ENCODE assay signal across 7 cellular contexts in genomic region chr10:70191906-70192305, GRCh38. TPM values are rescaled to one million over a fixed set of nuclear protein-coding genes. Genes with fewer than 3 reads are reported as not detected.
A peak's percentile ranks its signal among the peaks of the same experiment; 100 is the strongest.
DNase-seq lines count a peak whose midpoint lies in the region; ATAC-seq and TF ChIP-seq lines count a peak whose summit lies in the region.

No MANE protein-coding gene starts in this region.

- POLR2A ChIA-PET in SK-N-SH (lab: Yijun Ruan, JAX): no interaction called here

- TF ChIP-seq CTCF in SK-N-SH (IDR thresholded peaks at IDR 0.05): no peak
- no peak for TF ChIP-seq CTCF in suprapubic skin (IDR thresholded peaks at IDR 0.05)

- peaks cover 10 to 25% of the 10 kb centered on the region in 2 experiments for H3K4me1 ChIP-seq in SK-N-SH (ENCODE audit: control insufficient read depth in 1 of 2, insufficient read depth in 2 of 2, low read depth in 1 of 2, low read length in 1 of 2)
- H3K4me1 ChIP-seq in suprapubic skin: peaks cover 43% of the 10 kb centered on the region

- H4K20me1 ChIP-seq in SK-N-SH (ENCODE audit: insufficient read depth): no peaks in the 10 kb centered on the region

- TF ChIP-seq RAD21 in SK-N-SH (IDR thresholded peaks at IDR 0.05; ENCODE audit: low read length): no peak

- DNase-seq in H4 (ENCODE audit: low spot score) (peak; percentile 40), SK-N-SH (no peak), foreskin melanocyte (peak; percentile 42), suprapubic skin (ENCODE audit: low spot score in 2 of 2) (no peak), retina (no peak), G401 (ENCODE audit: low spot score) (no peak)

- H3K4me3 ChIP-seq in SK-N-SH (ENCODE audit: low read depth in 2 of 2, low read length in 1 of 2) (no peak overlapping the region), suprapubic skin (no peak overlapping the region)

- no peaks in the 10 kb centered on the region for H3K9me3 ChIP-seq in SK-N-SH
- H3K9me3 ChIP-seq in suprapubic skin: no peaks in the 10 kb centered on the region

- H3K27ac ChIP-seq in SK-N-SH (ENCODE audit: low read depth in 2 of 2, low read length in 1 of 2) (peak overlapping the region; percentile 68 to 75), suprapubic skin (peak overlapping the region; percentile 33)

- H3K36me3 ChIP-seq in SK-N-SH (replicated peaks in 1 of 2; ENCODE audit: control insufficient read depth in 1 of 2, insufficient read depth in 2 of 2, low read length in 1 of 2) (no peaks in the 10 kb centered on the region), suprapubic skin (no peaks in the 10 kb centered on the region)

- TF ChIP-seq EP300 in SK-N-SH (IDR thresholded peaks at IDR 0.05; ENCODE audit: borderline replicate concordance in 1 of 2, low read depth in 1 of 2, low read length in 1 of 2) (peak in 1 of 2 experiments; percentile 51; a peak in 1 of 4 replicates), suprapubic skin (IDR thresholded peaks at IDR 0.05) (no peak)

- peaks cover 29% of the 10 kb centered on the region for H3F3A ChIP-seq in SK-N-SH (replicated peaks; ENCODE audit: insufficient read depth)

- TF ChIP-seq POLR2A in suprapubic skin (IDR thresholded peaks at IDR 0.05): no peak

- in situ Hi-C loops in G401 (cut with HindIII; ENCODE audit: low sequenced_read_pairs): no loop called here

- H2AFZ ChIP-seq in SK-N-SH (ENCODE audit: low read depth): peak overlapping the region; percentile 30; the same call in 1 of the 2 replicates

- no peaks in the 10 kb centered on the region for H3K79me2 ChIP-seq in SK-N-SH (ENCODE audit: insufficient read depth)

- peak overlapping the region; percentile 43; the same call in 1 of the 2 replicates for H3K4me2 ChIP-seq in SK-N-SH

- H3K27me3 ChIP-seq in SK-N-SH (ENCODE audit: insufficient read depth) (no peaks in the 10 kb centered on the region), suprapubic skin (no peaks in the 10 kb centered on the region)

- no peaks in the 10 kb centered on the region for H3K9me2 ChIP-seq in SK-N-SH

- H3K9ac ChIP-seq in SK-N-SH: no peak overlapping the region

- CTCF ChIA-PET in SK-N-SH (lab: Yijun Ruan, JAX): interaction anchor here (1.1 kb wide), 1 partner anchor 190 kb away, joined by 3 read pairs; no protein-coding TSS in a partner anchor

- ATAC-seq in HG02885 (IDR thresholded peaks at IDR 0.05; ENCODE audit: poor library complexity, unreplicated experiment): no peak

TF ChIP-seq in SK-N-SH, 30 proteins besides CTCF, POLR2A, EP300 and RAD21 (continues in another document):
- TF ChIP-seq SIN3A (IDR thresholded peaks at IDR 0.05; ENCODE audit: borderline replicate concordance, low read depth, low read length) (no peak), GABPA (IDR thresholded peaks at IDR 0.05; ENCODE audit: low read depth) (no peak), NFIC (IDR thresholded peaks at IDR 0.05; ENCODE audit: borderline replicate concordance) (peak; percentile 8; the same call in 1 of the 2 replicates), USF1 (IDR thresholded peaks at IDR 0.05; ENCODE audit: borderline replicate concordance, low read depth) (no peak), RCOR1 (IDR thresholded peaks at IDR 0.05; ENCODE audit: low read length) (no peak), NRF1 (IDR thresholded peaks at IDR 0.05; ENCODE audit: low read depth, low read length) (no peak), ELF1 (IDR thresholded peaks at IDR 0.05) (no peak), POLR2AphosphoS5 (IDR thresholded peaks at IDR 0.05; ENCODE audit: low read depth, low read length) (no peak), MAX (IDR thresholded peaks at IDR 0.05; ENCODE audit: low read depth) (no peak), PBX3 (IDR thresholded peaks at IDR 0.05) (peak; percentile 27; the same call in 1 of the 2 replicates), TEAD4 (IDR thresholded peaks at IDR 0.05; ENCODE audit: borderline replicate concordance, insufficient read depth) (0 out of 2 replicates have a peak, but pooled peaks have one; percentile 12), RXRA (IDR thresholded peaks at IDR 0.05; ENCODE audit: borderline replicate concordance, low read depth) (peak; percentile 46; the same call in 1 of the 2 replicates), GATA2 (CRISPR knock-in tag; IDR thresholded peaks at IDR 0.05) (no peak), YY1 (IDR thresholded peaks at IDR 0.05; ENCODE audit: low read depth) (no peak), TCF12 (IDR thresholded peaks at IDR 0.05) (peak; percentile 53), MXI1 (IDR thresholded peaks at IDR 0.05; ENCODE audit: low read depth, low read length) (no peak), TAF1 (IDR thresholded peaks at IDR 0.05; ENCODE audit: borderline replicate concordance, low read depth, low read length) (no peak), CHD2 (IDR thresholded peaks at IDR 0.05; ENCODE audit: low read length, partially characterized antibody) (no peak), FOXJ3 (CRISPR knock-in tag; IDR thresholded peaks at IDR 0.05) (no peak), FOSL2 (IDR thresholded peaks at IDR 0.05; ENCODE audit: borderline replicate concordance, low read depth) (peak; percentile 60; the same call in 1 of the 2 replicates)
- TF ChIP-seq, protein P1, sequence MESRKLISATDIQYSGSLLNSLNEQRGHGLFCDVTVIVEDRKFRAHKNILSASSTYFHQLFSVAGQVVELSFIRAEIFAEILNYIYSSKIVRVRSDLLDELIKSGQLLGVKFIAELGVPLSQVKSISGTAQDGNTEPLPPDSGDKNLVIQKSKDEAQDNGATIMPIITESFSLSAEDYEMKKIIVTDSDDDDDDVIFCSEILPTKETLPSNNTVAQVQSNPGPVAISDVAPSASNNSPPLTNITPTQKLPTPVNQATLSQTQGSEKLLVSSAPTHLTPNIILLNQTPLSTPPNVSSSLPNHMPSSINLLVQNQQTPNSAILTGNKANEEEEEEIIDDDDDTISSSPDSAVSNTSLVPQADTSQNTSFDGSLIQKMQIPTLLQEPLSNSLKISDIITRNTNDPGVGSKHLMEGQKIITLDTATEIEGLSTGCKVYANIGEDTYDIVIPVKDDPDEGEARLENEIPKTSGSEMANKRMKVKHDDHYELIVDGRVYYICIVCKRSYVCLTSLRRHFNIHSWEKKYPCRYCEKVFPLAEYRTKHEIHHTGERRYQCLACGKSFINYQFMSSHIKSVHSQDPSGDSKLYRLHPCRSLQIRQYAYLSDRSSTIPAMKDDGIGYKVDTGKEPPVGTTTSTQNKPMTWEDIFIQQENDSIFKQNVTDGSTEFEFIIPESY (IDR thresholded peaks at IDR 0.05; ENCODE audit: borderline replicate concordance, low read depth): no peak

RNA-seq across cellular contexts. Expression of gene SAR1A, which starts 21.6 kb away (rescaled TPM):
- 75.0 and 90.9 TPM in 2 replicates for total RNA-seq in H4 (2014; rRNA removed; shearing (Covaris generic))
- 20.9 and 26.4 TPM in 2 replicates for polyA plus RNA-seq in SK-N-SH (2012; rRNA removed)
- 25.9 and 28.5 TPM in 2 replicates for polyA plus RNA-seq in SK-N-SH (2012; cell fraction: cytosol; rRNA removed)
- polyA plus RNA-seq in SK-N-SH (2012; cell fraction: nucleus; rRNA removed): 20.3 and 38.1 TPM in 2 replicates
- 10 to 100 TPM; 48.2 to 66.7 (median 49.5) TPM for total RNA-seq in suprapubic skin
- 40.0 and 53.1 TPM in 2 replicates for total RNA-seq in G401 (2014; rRNA removed; shearing (Covaris generic))

RNA-seq across cellular contexts. Expression of gene PPA1, which starts 41.3 kb away (rescaled TPM):
- 301 and 357 TPM in 2 replicates for total RNA-seq in H4 (2014; rRNA removed; shearing (Covaris generic))
- polyA plus RNA-seq in SK-N-SH (2012; rRNA removed): 116 and 125 TPM in 2 replicates
- polyA plus RNA-seq in SK-N-SH (2012; cell fraction: cytosol; rRNA removed): 164 and 209 TPM in 2 replicates
- 32.6 and 73.5 TPM in 2 replicates for polyA plus RNA-seq in SK-N-SH (2012; cell fraction: nucleus; rRNA removed)
- 100 to 1,000 TPM in 3 of 4 donors, 10 to 100 TPM in 1; 61.5 to 137 (median 118) TPM for total RNA-seq in suprapubic skin
- total RNA-seq in G401 (2014; rRNA removed; shearing (Covaris generic)): 283 and 317 TPM in 2 replicates

RNA-seq across cellular contexts. Expression of gene TYSND1, which starts 45.4 kb away (rescaled TPM):
- 9.2 and 10.5 TPM in 2 replicates for total RNA-seq in H4 (2014; rRNA removed; shearing (Covaris generic))
- 7.2 and 7.4 TPM in 2 replicates for polyA plus RNA-seq in SK-N-SH (2012; rRNA removed)
- polyA plus RNA-seq in SK-N-SH (2012; cell fraction: cytosol; rRNA removed): 3.7 and 5.3 TPM in 2 replicates
- 24.1 and 26.7 TPM in 2 replicates for polyA plus RNA-seq in SK-N-SH (2012; cell fraction: nucleus; rRNA removed)
- 10 to 100 TPM; 32.7 to 42.5 (median 35.2) TPM for total RNA-seq in suprapubic skin
- total RNA-seq in G401 (2014; rRNA removed; shearing (Covaris generic)): 29.9 and 30.4 TPM in 2 replicates

RNA-seq across cellular contexts. Expression of gene AIFM2, which starts 59.3 kb away (rescaled TPM):
- total RNA-seq in H4 (2014; rRNA removed; shearing (Covaris generic)): 9.2 and 10.6 TPM in 2 replicates
- polyA plus RNA-seq in SK-N-SH (2012; rRNA removed): 9.4 and 9.5 TPM in 2 replicates
- 5.5 and 7.9 TPM in 2 replicates for polyA plus RNA-seq in SK-N-SH (2012; cell fraction: cytosol; rRNA removed)
- 17.9 and 19.8 TPM in 2 replicates for polyA plus RNA-seq in SK-N-SH (2012; cell fraction: nucleus; rRNA removed)
- total RNA-seq in suprapubic skin: 1 to 10 TPM; 3.3 to 10.0 (median 6.7) TPM
- total RNA-seq in G401 (2014; rRNA removed; shearing (Covaris generic)): 0.74 and 0.78 TPM in 2 replicates

Comparison
In these comparisons a context has a peak if more than half of its experiments do, and no peak if none do; other contexts are left out.
1. DNase-seq: peak in H4 (single experiment) and foreskin melanocyte (single experiment); none in SK-N-SH (single experiment), suprapubic skin (0 of 2), retina (single experiment) and G401 (single experiment).